Comparison of ENCODE assay signal across 12 cellular contexts in genomic region chr5:1227669-1228068, GRCh38. TPM values are rescaled to one million over a fixed set of nuclear protein-coding genes. Genes with fewer than 3 reads are reported as not detected.
A peak's percentile ranks its signal among the peaks of the same experiment; 100 is the strongest.
DNase-seq lines count a peak whose midpoint lies in the region; ATAC-seq and TF ChIP-seq lines count a peak whose summit lies in the region.
"Had no signal": no experiment of that assay in that cellular context is flagged by ENCODE, and none has a peak within 500 bp of the region (broad histone marks: within the 10 kb centered on the region; RNA-seq: fewer than 3 reads in every experiment).

No MANE protein-coding gene starts in this region.

- H4K20me1 ChIP-seq in IMR-90 (ENCODE audit: insufficient read depth, low read length), result no peaks in the 10 kb centered on the region

- H3K9me3 Mint-ChIP-seq in stimulated activated naive CD8-positive, alpha-beta T cell treated with anti-CD3 and anti-CD28 coated beads, Interleukin-15, amount 100 ng/mL, for 72 hours, result no peaks in the 10 kb centered on the region

- no peaks in the 10 kb centered on the region; the same call in 1 of the 2 replicates for H3K4me1 ChIP-seq in IMR-90 (ENCODE audit: control insufficient read depth, insufficient read depth, low read length)
- H3K4me1 ChIP-seq: right atrium auricular region had no signal

- no peak overlapping the region for H2AFZ ChIP-seq in IMR-90 (replicated peaks; ENCODE audit: low read length, poor library complexity)

- H2BK20ac ChIP-seq in IMR-90 (ENCODE audit: low read depth, low read length), result no peak overlapping the region

- H3K4me1 Mint-ChIP-seq in stimulated activated naive CD8-positive, alpha-beta T cell treated with anti-CD3 and anti-CD28 coated beads, Interleukin-15, amount 100 ng/mL, for 72 hours, result peaks cover 22% of the 10 kb centered on the region

- H3K14ac ChIP-seq in IMR-90 (replicated peaks; ENCODE audit: low read depth, low read length), result no peak overlapping the region

- no peak overlapping the region for H4K91ac ChIP-seq in IMR-90 (ENCODE audit: insufficient read depth, low read depth, low read length)

- H4K5ac ChIP-seq in IMR-90 (ENCODE audit: low read depth, low read length), result no peak overlapping the region

- H3K4me3 ChIP-seq in IMR-90 (ENCODE audit: insufficient read depth, low read depth, low read length), result no peak overlapping the region
- H3K4me3 ChIP-seq: right atrium auricular region had no signal

- intact Hi-C loops in IMR-90 (cut with micrococcal nuclease), result no loop called here

- no peak for TF ChIP-seq POLR2A in IMR-90 (IDR thresholded peaks at IDR 0.05; ENCODE audit: low read depth, low read length)

- H2AK9ac ChIP-seq in IMR-90 (replicated peaks; ENCODE audit: low read depth, low read length, poor library complexity), result no peak overlapping the region

- H2BK120ac ChIP-seq in IMR-90 (ENCODE audit: low read depth, low read length), result no peak overlapping the region

- no peak overlapping the region for H3K4me2 ChIP-seq in IMR-90 (ENCODE audit: low read depth, low read length)

- H3K23ac ChIP-seq in IMR-90 (ENCODE audit: low read depth, low read length), result no peak overlapping the region

- no peak overlapping the region for H3K18ac ChIP-seq in IMR-90 (ENCODE audit: low read depth, low read length)

- no peak overlapping the region for H3K4me3 Mint-ChIP-seq in stimulated activated naive CD8-positive, alpha-beta T cell treated with anti-CD3 and anti-CD28 coated beads, Interleukin-15, amount 100 ng/mL, for 72 hours

- no peak for TF ChIP-seq CTCF in IMR-90 (conservative IDR thresholded peaks at IDR 0.05; ENCODE audit: low read depth, low read length)

- dilution Hi-C loops in IMR-90 (cut with HindIII; ENCODE audit: low sequenced_read_pairs, unreplicated experiment), result no loop called here

- H3K27me3 Mint-ChIP-seq in stimulated activated naive CD8-positive, alpha-beta T cell treated with anti-CD3 and anti-CD28 coated beads, Interleukin-15, amount 100 ng/mL, for 72 hours, result peaks cover 43% of the 10 kb centered on the region

- H3K9me1 ChIP-seq in IMR-90 (ENCODE audit: insufficient read depth, low read length), result no peaks in the 10 kb centered on the region

- POLR2A ChIA-PET in IMR-90 (lab: Charles Lee; ENCODE audit: unreplicated experiment), result no interaction called here

- H4K8ac ChIP-seq in IMR-90 (ENCODE audit: low read depth in 2 of 2, low read length in 2 of 2), result no peak overlapping the region

- H3K27ac Mint-ChIP-seq in stimulated activated naive CD8-positive, alpha-beta T cell treated with anti-CD3 and anti-CD28 coated beads, Interleukin-15, amount 100 ng/mL, for 72 hours, result no peak overlapping the region

- peaks cover 2% of the 10 kb centered on the region; the same call in 1 of the 2 replicates for H3K27me3 ChIP-seq in IMR-90 (ENCODE audit: control insufficient read depth, insufficient read depth, low read length)
- H3K27me3 ChIP-seq: right atrium auricular region had no signal

- in situ Hi-C loops in IMR-90 (cut with MboI; ENCODE audit: low sequenced_read_pairs), result no loop called here

- H2BK5ac ChIP-seq in IMR-90 (ENCODE audit: low read depth, low read length, poor library complexity, severe bottlenecking), result no peak overlapping the region

- H3K9me3 ChIP-seq in IMR-90 (ENCODE audit: control insufficient read depth, insufficient read depth, low read length), result no peaks in the 10 kb centered on the region
- H3K9me3 ChIP-seq: right atrium auricular region had no signal

- H3K9ac ChIP-seq in IMR-90 (ENCODE audit: low read depth, low read length), result no peak overlapping the region

- no peaks in the 10 kb centered on the region for H3K79me1 ChIP-seq in IMR-90 (ENCODE audit: low read depth in 1 of 2, low read length in 2 of 2)

- H3K4ac ChIP-seq in IMR-90 (ENCODE audit: low read depth, low read length), result no peak overlapping the region

- peak; percentile 98 for DNase-seq in DMS53 (lab: John Stamatoyannopoulos, UW)
- DNase-seq in IMR-90, result peak; percentile 5
- peak; percentile 70 for DNase-seq in NCI-H774 (lab: John Stamatoyannopoulos, UW)
- peak; percentile 97 for DNase-seq in left kidney (ENCODE audit: low read depth, low spot score)
- no peak for DNase-seq in stimulated activated naive CD8-positive, alpha-beta T cell treated with anti-CD3 and anti-CD28 coated beads, Interleukin-15, amount 100 ng/mL, for 72 hours
- DNase-seq in effector CD4-positive, alpha-beta T cell, result no peak
- no peak for DNase-seq in inferior parietal cortex (ENCODE audit: extremely low spot score)
- DNase-seq: trophoblast cell had no signal

- H3K56ac ChIP-seq in IMR-90 (ENCODE audit: extremely low read depth, insufficient read depth, low read length), result no peak overlapping the region

- ATAC-seq in IMR-90 (ENCODE audit: low read depth), result peak; percentile 68
- no peak for ATAC-seq in stimulated activated naive CD8-positive, alpha-beta T cell treated with anti-CD3 and anti-CD28 coated beads, Interleukin-15, amount 100 ng/mL, for 72 hours
- no peak for ATAC-seq in HG03139 (IDR thresholded peaks at IDR 0.05; ENCODE audit: unreplicated experiment)
- ATAC-seq: activated CD4-positive, CD25-positive, alpha-beta regulatory T cell treated with anti-CD3 and anti-CD28 coated beads, Interleukin-2, amount 50 U/mL, for 24 hours had no signal

- H3K36me3 ChIP-seq in IMR-90 (ENCODE audit: control insufficient read depth, insufficient read depth, low read length), result no peaks in the 10 kb centered on the region
- H3K36me3 ChIP-seq: right atrium auricular region had no signal

- no TSS peak for BruUV-seq in IMR-90 (replicated peaks; lab: Mats Ljungman, UMichigan)

- no peak overlapping the region for H2AK5ac ChIP-seq in IMR-90 (ENCODE audit: low read depth, low read length)

- CTCF ChIA-PET in IMR-90 (lab: Yijun Ruan, JAX), result no interaction called here

- no peak overlapping the region for H2BK15ac ChIP-seq in IMR-90 (ENCODE audit: low read depth, low read length)

- no peak for TF ChIP-seq RAD21 in IMR-90 (IDR thresholded peaks at IDR 0.05; ENCODE audit: low read length)

- no CpG with 5 or more reads among the region's 14 CpGs for WGBS in IMR-90 (ENCODE audit: extremely low coverage in 2 of 2, insufficient read length in 1 of 2), 2 experiments

- no peak overlapping the region for H3K27ac ChIP-seq in IMR-90 (ENCODE audit: insufficient read depth, low read length)
- H3K27ac ChIP-seq: epithelial cell of prostate, right atrium auricular region had no signal

TF ChIP-seq in IMR-90, 13 proteins besides CTCF, POLR2A, EP300 and RAD21:
- TF ChIP-seq CEBPB (IDR thresholded peaks at IDR 0.05; ENCODE audit: low read depth, low read length) (no peak), BHLHE40 (IDR thresholded peaks at IDR 0.05; ENCODE audit: low read depth, low read length) (peak; percentile 57)
TF ChIP-seq in IMR-90: peak in this region for 1.

RNA-seq across cellular contexts. Expression of gene SLC6A18, which starts 2.5 kb away (rescaled TPM):
- not detected in 2 replicates for total RNA-seq in IMR-90 (2012; rRNA removed)
- polyA plus RNA-seq in IMR-90 (2012; rRNA removed), result not detected in 2 replicates
- polyA plus RNA-seq in IMR-90 (2012; cell fraction: cytosol; rRNA removed), result not detected in 2 replicates
- not detected in 2 replicates for polyA plus RNA-seq in IMR-90 (2012; cell fraction: nucleus; rRNA removed; ENCODE audit: low replicate concordance)
- total RNA-seq: right atrium auricular region had no signal

RNA-seq across cellular contexts. Expression of gene SLC6A19, which starts 26.3 kb away (rescaled TPM):
- total RNA-seq in IMR-90 (2012; rRNA removed), result not detected in 2 replicates
- not detected in 2 replicates for polyA plus RNA-seq in IMR-90 (2012; rRNA removed)
- polyA plus RNA-seq in IMR-90 (2012; cell fraction: cytosol; rRNA removed), result not detected in 2 replicates
- polyA plus RNA-seq in IMR-90 (2012; cell fraction: nucleus; rRNA removed; ENCODE audit: low replicate concordance), result 0.01 TPM in 1 of 2 replicates, not detected in the other
- total RNA-seq: right atrium auricular region had no signal

Comparison
In these comparisons a context has a peak if more than half of its experiments do, and no peak if none do; other contexts are left out.
1. DNase-seq: peak in DMS53 (single experiment), IMR-90 (single experiment), NCI-H774 (single experiment) and left kidney (single experiment); none in stimulated activated naive CD8-positive, alpha-beta T cell treated with anti-CD3 and anti-CD28 coated beads, Interleukin-15, amount 100 ng/mL, for 72 hours (0 of 2), effector CD4-positive, alpha-beta T cell (single experiment) and inferior parietal cortex (single experiment).